Comparison of ENCODE assay signal across 12 cellular contexts in genomic region chr11:118283311-118283636, GRCh38. TPM values are rescaled to one million over a fixed set of nuclear protein-coding genes. Genes with fewer than 3 reads are reported as not detected.
"Had no signal": no experiment of that assay in that cellular context is flagged by ENCODE, and none has a peak within 500 bp of the region (broad histone marks: within the 10 kb centered on the region; RNA-seq: fewer than 3 reads in every experiment).

No MANE protein-coding gene starts in this region.

- H3K4me1 ChIP-seq: lower lobe of right lung, sigmoid colon, thyroid gland had no signal

- H3K27me3 ChIP-seq: ovary, spleen, thyroid gland, vagina had no signal

- H3K36me3 ChIP-seq: lower lobe of right lung, ovary, sigmoid colon, spleen, thyroid gland, vagina had no signal

- H3K27ac ChIP-seq: epithelial cell of prostate, lower lobe of right lung, ovary, sigmoid colon, spleen, thyroid gland, vagina had no signal

- DNase-seq: head of caudate nucleus, left cardiac atrium, lower lobe of right lung, ovary, sigmoid colon, spleen, thyroid gland had no signal

- FAIRE-seq: frontal cortex had no signal

- ATAC-seq: left cardiac atrium, lower lobe of right lung had no signal

- H3K9me3 ChIP-seq: lower lobe of right lung, ovary, sigmoid colon, spleen, thyroid gland, vagina had no signal

- H3K4me3 ChIP-seq: lower lobe of right lung, ovary, sigmoid colon, spleen, thyroid gland, vagina had no signal

RNA-seq across cellular contexts. Expression of gene MPZL2, which starts 19.2 kb away (rescaled TPM):
- total RNA-seq: chondrocyte had no signal

RNA-seq across cellular contexts. Expression of gene CD3E, which starts 21.3 kb away (rescaled TPM):
- total RNA-seq: chondrocyte, dermis microvascular lymphatic vessel endothelial cell, frontal cortex had no signal

RNA-seq across cellular contexts. Expression of gene JAML, which starts 58.5 kb away (rescaled TPM):
- total RNA-seq: chondrocyte had no signal

RNA-seq across cellular contexts. Expression of gene CD3D, which starts 59.2 kb away (rescaled TPM):
- total RNA-seq: chondrocyte, dermis microvascular lymphatic vessel endothelial cell, frontal cortex had no signal
